Comparison of ENCODE assay signal across 15 cellular contexts in genomic region chr22:32632650-32633049, GRCh38.
"Had no signal": no experiment of that assay in that cellular context is flagged by ENCODE, and none has a peak within 500 bp of the region (broad histone marks: within the 10 kb centered on the region; RNA-seq: fewer than 3 reads in every experiment).

No MANE protein-coding gene starts in this region.

- H3K27ac Mint-ChIP-seq: activated naive CD4-positive, alpha-beta T cell treated with anti-CD3 and anti-CD28 coated beads, Interleukin-2, amount 50 U/mL, for 72 hours; natural killer cell had no signal

- H3K4me3 Mint-ChIP-seq: natural killer cell had no signal

- DNase-seq: activated CD4-positive, alpha-beta T cell treated with anti-CD3 and anti-CD28 coated beads, Interleukin-2, amount 50 U/mL, for 4 hours; activated gamma-delta T cell; adrenal gland; effector CD4-positive, alpha-beta T cell; foreskin fibroblast; hippocampal formation; kidney; natural killer cell; stimulated activated CD4-positive, alpha-beta T cell treated with anti-CD3 and anti-CD28 coated beads, Interleukin-2, amount 100 ng/mL, for 24 hours; stimulated activated naive CD8-positive, alpha-beta T cell treated with anti-CD3 and anti-CD28 coated beads, Interleukin-15, Interleukin-2, amounts not matched to agents 100 U/mL and 50 U/mL, for 24 hours; testis had no signal

- H3K9me3 Mint-ChIP-seq: activated naive CD4-positive, alpha-beta T cell treated with anti-CD3 and anti-CD28 coated beads, Interleukin-2, amount 50 U/mL, for 72 hours; natural killer cell had no signal

- ATAC-seq: activated naive CD4-positive, alpha-beta T cell treated with anti-CD3 and anti-CD28 coated beads, Interleukin-2, amount 50 U/mL, for 72 hours; left lobe of liver; natural killer cell; stimulated activated naive CD8-positive, alpha-beta T cell treated with anti-CD3 and anti-CD28 coated beads, Interleukin-15, Interleukin-2, amounts not matched to agents 100 U/mL and 50 U/mL, for 24 hours had no signal

- H3K27me3 ChIP-seq: adrenal gland, SJSA1, testis had no signal

- H3K36me3 Mint-ChIP-seq: activated naive CD4-positive, alpha-beta T cell treated with anti-CD3 and anti-CD28 coated beads, Interleukin-2, amount 50 U/mL, for 72 hours; natural killer cell had no signal

- H3K36me3 ChIP-seq: adrenal gland, SJSA1 had no signal

- H3K4me1 Mint-ChIP-seq: natural killer cell had no signal

- H3K9me3 ChIP-seq: adrenal gland, SJSA1, testis had no signal

- H3K27ac ChIP-seq: parathyroid adenoma, SJSA1, testis had no signal

- H3K4me3 ChIP-seq: adrenal gland, SJSA1, testis had no signal

- H3K4me1 ChIP-seq: adrenal gland, parathyroid adenoma, SJSA1 had no signal
